Comparison of ENCODE assay signal across 12 cellular contexts in the genomic region with DNA sequence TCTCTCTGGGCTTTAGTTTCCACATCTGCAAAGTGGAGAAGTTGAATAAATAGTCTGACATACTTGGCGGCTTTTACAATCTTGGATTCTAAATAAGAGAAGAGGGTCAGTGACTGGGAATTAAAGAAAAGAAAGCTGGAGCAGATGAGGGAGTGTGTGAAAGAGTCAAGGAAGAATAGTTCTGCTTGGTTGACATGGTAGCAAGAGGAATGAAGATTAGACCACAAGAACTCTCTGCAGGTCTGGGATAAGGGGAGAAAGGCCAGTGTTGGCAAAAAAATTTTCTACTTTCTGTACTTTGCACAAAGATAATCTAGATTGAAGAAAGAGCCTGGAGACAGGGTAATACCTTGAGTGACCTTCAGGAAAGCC. TPM values are rescaled to one million over a fixed set of nuclear protein-coding genes. Genes with fewer than 3 reads are reported as not detected.
DNase-seq lines count a peak whose midpoint lies in the region; ATAC-seq and TF ChIP-seq lines count a peak whose summit lies in the region.
"Had no signal": no experiment of that assay in that cellular context is flagged by ENCODE, and none has a peak within 500 bp of the region (broad histone marks: within the 10 kb centered on the region; RNA-seq: fewer than 3 reads in every experiment).

No MANE protein-coding gene starts in this region.

- H3K36me3 Mint-ChIP-seq in CD4-positive, CD25-positive, alpha-beta regulatory T cell = peaks cover 42% of the 10 kb centered on the region
- peaks cover 21% of the 10 kb centered on the region for H3K36me3 Mint-ChIP-seq in IgD-negative memory B cell
- H3K36me3 Mint-ChIP-seq in activated naive CD8-positive, alpha-beta T cell = peaks cover 11% of the 10 kb centered on the region
- peaks cover 3 to 64% (median 24%) of the 10 kb centered on the region in 5 donors for H3K36me3 Mint-ChIP-seq in naive thymus-derived CD4-positive, alpha-beta T cell

- no TSS peak for BruUV-seq in mammary epithelial cell (replicated peaks; lab: Mats Ljungman, UMichigan)

- H3K27me3 ChIP-seq in CD4-positive, CD25-positive, alpha-beta regulatory T cell (ENCODE audit: control insufficient read depth, insufficient read depth, low read length) = no peaks in the 10 kb centered on the region
- no peaks in the 10 kb centered on the region for H3K27me3 ChIP-seq in naive thymus-derived CD4-positive, alpha-beta T cell (ENCODE audit: control insufficient read depth in 2 of 2, insufficient read depth in 2 of 2, low read length in 2 of 2)
- H3K27me3 ChIP-seq in mammary epithelial cell (ENCODE audit: insufficient read depth, low read length) = no peaks in the 10 kb centered on the region

- H4K20me1 ChIP-seq in mammary epithelial cell (ENCODE audit: insufficient read depth, low read length) = no peaks in the 10 kb centered on the region

- H3K4me3 Mint-ChIP-seq in CD4-positive, CD25-positive, alpha-beta regulatory T cell = peak overlapping the region; percentile 77 to 91 (median 86)
- H3K4me3 Mint-ChIP-seq in IgD-negative memory B cell = peak overlapping the region; percentile 73 to 91 (median 84)
- peak overlapping the region; percentile 62 for H3K4me3 Mint-ChIP-seq in activated naive CD8-positive, alpha-beta T cell
- peak overlapping the region; percentile 65 to 90 (median 76) for H3K4me3 Mint-ChIP-seq in naive thymus-derived CD4-positive, alpha-beta T cell

- CTCF ChIA-PET in naive thymus-derived CD4-positive, alpha-beta T cell (lab: Charles Lee) = interaction anchor here (0.9 to 10.2 kb wide), 5 partner anchors 10 to 135 kb away, joined by 3 to 88 read pairs (median 4); a partner anchor contains a TSS
- CTCF ChIA-PET in mammary epithelial cell (lab: Charles Lee; ENCODE audit: low non-redundant PET) = no interaction called here

- H3K27ac ChIP-seq in CD4-positive, CD25-positive, alpha-beta regulatory T cell (ENCODE audit: insufficient read depth, low read length, poor library complexity, severe bottlenecking) = peak overlapping the region; percentile 76
- H3K27ac ChIP-seq in naive thymus-derived CD4-positive, alpha-beta T cell (ENCODE audit: low read depth, low read length) = peak overlapping the region; percentile 75
- H3K27ac ChIP-seq in mammary epithelial cell (ENCODE audit: insufficient read depth, low read depth, low read length) = no peak overlapping the region
- H3K27ac ChIP-seq: HL-60 had no signal

- POLR2A ChIA-PET in naive thymus-derived CD4-positive, alpha-beta T cell (lab: Charles Lee) = interaction anchor here (0.7 to 10.4 kb wide), 7 partner anchors 8 to 107 kb away, joined by 3 to 217 read pairs (median 8); a partner anchor contains a TSS

- dilution Hi-C loops in mammary epithelial cell (cut with HindIII; ENCODE audit: low sequenced_read_pairs) = no loop called here

- no peaks in the 10 kb centered on the region for H3K79me2 ChIP-seq in mammary epithelial cell (ENCODE audit: insufficient read depth, low read length)

- peaks cover 18 to 90% (median 50%) of the 10 kb centered on the region in 4 donors for H3K4me1 Mint-ChIP-seq in CD4-positive, CD25-positive, alpha-beta regulatory T cell
- H3K4me1 Mint-ChIP-seq in IgD-negative memory B cell = peaks cover 37 to 57% (median 56%) of the 10 kb centered on the region in 3 donors
- H3K4me1 Mint-ChIP-seq in activated naive CD8-positive, alpha-beta T cell (ENCODE audit: low read depth) = peaks cover 75% of the 10 kb centered on the region
- H3K4me1 Mint-ChIP-seq in naive thymus-derived CD4-positive, alpha-beta T cell = peaks cover 58 to 90% (median 77%) of the 10 kb centered on the region in 7 donors

- H3K4me2 ChIP-seq in mammary epithelial cell (ENCODE audit: insufficient read depth, low read depth, low read length) = no peak overlapping the region

- 100% methylated on average over 1 of the region's 1 CpG for WGBS in mammary epithelial cell (ENCODE audit: low coverage, missing lambda C conversion rate)

- no peak overlapping the region for H2AFZ ChIP-seq in mammary epithelial cell (ENCODE audit: low read depth, low read length)

- peaks cover 81% of the 10 kb centered on the region for H3K4me1 ChIP-seq in CD4-positive, CD25-positive, alpha-beta regulatory T cell (ENCODE audit: control insufficient read depth, insufficient read depth, low read length, poor library complexity, severe bottlenecking)
- H3K4me1 ChIP-seq in naive thymus-derived CD4-positive, alpha-beta T cell (ENCODE audit: control insufficient read depth in 2 of 2, insufficient read depth in 2 of 2, low read length in 2 of 2) = peaks cover 70 to 92% of the 10 kb centered on the region in 2 donors
- peaks cover 13% of the 10 kb centered on the region for H3K4me1 ChIP-seq in mammary epithelial cell (ENCODE audit: insufficient read depth, low read length)

- peak overlapping the region; percentile 92 to 99 (median 94) for H3K27ac Mint-ChIP-seq in CD4-positive, CD25-positive, alpha-beta regulatory T cell
- peak overlapping the region; percentile 53 to 96 (median 90) for H3K27ac Mint-ChIP-seq in IgD-negative memory B cell
- peak overlapping the region; percentile 92 for H3K27ac Mint-ChIP-seq in activated naive CD8-positive, alpha-beta T cell
- peak overlapping the region; percentile 82 to 95 (median 92) for H3K27ac Mint-ChIP-seq in naive thymus-derived CD4-positive, alpha-beta T cell

- peaks cover 22% of the 10 kb centered on the region for H3K36me3 ChIP-seq in CD4-positive, CD25-positive, alpha-beta regulatory T cell (ENCODE audit: control insufficient read depth, insufficient read depth, low read length)
- H3K36me3 ChIP-seq in naive thymus-derived CD4-positive, alpha-beta T cell (ENCODE audit: control insufficient read depth in 2 of 3, insufficient read depth in 3 of 3, low read length in 3 of 3) = peaks cover 18 to 21% (median 21%) of the 10 kb centered on the region in 3 experiments
- no peaks in the 10 kb centered on the region for H3K36me3 ChIP-seq in mammary epithelial cell (ENCODE audit: insufficient read depth, low read length)

- intact Hi-C loops in naive thymus-derived CD4-positive, alpha-beta T cell (cut with micrococcal nuclease) = no loop called here
- intact Hi-C loops in mammary epithelial cell (cut with micrococcal nuclease) = no loop called here

- H3K27me3 Mint-ChIP-seq in CD4-positive, CD25-positive, alpha-beta regulatory T cell = no peaks in the 10 kb centered on the region
- peaks cover 2% of the 10 kb centered on the region for H3K27me3 Mint-ChIP-seq in IgD-negative memory B cell
- H3K27me3 Mint-ChIP-seq in activated naive CD8-positive, alpha-beta T cell = no peaks in the 10 kb centered on the region
- no peaks in the 10 kb centered on the region for H3K27me3 Mint-ChIP-seq in naive thymus-derived CD4-positive, alpha-beta T cell

- H3K9me3 ChIP-seq in CD4-positive, CD25-positive, alpha-beta regulatory T cell (ENCODE audit: control insufficient read depth in 2 of 2, low read length in 2 of 2) = no peaks in the 10 kb centered on the region
- H3K9me3 ChIP-seq in naive thymus-derived CD4-positive, alpha-beta T cell (ENCODE audit: control insufficient read depth in 2 of 3, low read length in 3 of 3) = no peaks in the 10 kb centered on the region
- no peaks in the 10 kb centered on the region for H3K9me3 ChIP-seq in mammary epithelial cell (replicated peaks; ENCODE audit: insufficient read depth, low read length)

- no peak overlapping the region for H3K9ac ChIP-seq in mammary epithelial cell (ENCODE audit: insufficient read depth, low read length)

- no peak for ATAC-seq in CD4-positive, CD25-positive, alpha-beta regulatory T cell (ENCODE audit: low read depth in 2 of 2)
- ATAC-seq in naive thymus-derived CD4-positive, alpha-beta T cell = no peak
- ATAC-seq in GM18858 (IDR thresholded peaks at IDR 0.05; ENCODE audit: unreplicated experiment) = no peak

- H3K9me3 Mint-ChIP-seq in CD4-positive, CD25-positive, alpha-beta regulatory T cell = no peaks in the 10 kb centered on the region
- H3K9me3 Mint-ChIP-seq in IgD-negative memory B cell = no peaks in the 10 kb centered on the region
- H3K9me3 Mint-ChIP-seq in activated naive CD8-positive, alpha-beta T cell (ENCODE audit: low read depth) = no peaks in the 10 kb centered on the region
- H3K9me3 Mint-ChIP-seq in naive thymus-derived CD4-positive, alpha-beta T cell = peaks cover 0 to 2% (median 0%) of the 10 kb centered on the region in 11 donors

- DNase-seq in CD4-positive, CD25-positive, alpha-beta regulatory T cell = no peak
- no peak for DNase-seq in naive thymus-derived CD4-positive, alpha-beta T cell
- DNase-seq in NCI-H2171 (lab: John Stamatoyannopoulos, UW) (no peak), A172 (ENCODE audit: low spot score) (no peak), mammary epithelial cell (no peak)
- DNase-seq: DMS79, glutamatergic neuron, NCI-H446 had no signal

- in situ Hi-C loops in mammary epithelial cell (cut with MboI; ENCODE audit: low sequenced_read_pairs in 2 of 2) = no loop called here

- no peak for TF ChIP-seq CTCF in mammary epithelial cell (conservative IDR thresholded peaks at IDR 0.05 in 1 of 2, IDR thresholded peaks at IDR 0.05 in 1 of 2; ENCODE audit: extremely low read depth in 1 of 2, insufficient read depth in 1 of 2, low read depth in 1 of 2, low read length in 2 of 2)

- H3K4me3 ChIP-seq in CD4-positive, CD25-positive, alpha-beta regulatory T cell (ENCODE audit: low read depth, low read length) = peak overlapping the region; percentile 55
- peak overlapping the region; percentile 21 for H3K4me3 ChIP-seq in naive thymus-derived CD4-positive, alpha-beta T cell (ENCODE audit: low read length)
- H3K4me3 ChIP-seq in mammary epithelial cell (replicated peaks in 1 of 3; ENCODE audit: insufficient read depth in 1 of 3, low read depth in 2 of 3, low read length in 3 of 3) = no peak overlapping the region

RNA-seq across cellular contexts. Expression of a gene that starts 5.9 kb away (rescaled TPM):
- 297 TPM for total RNA-seq in CD4-positive, CD25-positive, alpha-beta regulatory T cell
- polyA plus RNA-seq in CD4-positive, CD25-positive, alpha-beta regulatory T cell = 100 to 1,000 TPM; 279 to 382 (median 330) TPM
- 238 TPM for polyA plus RNA-seq in IgD-negative memory B cell
- total RNA-seq in naive thymus-derived CD4-positive, alpha-beta T cell = 100 to 1,000 TPM; 208 to 760 (median 408) TPM
- 100 to 1,000 TPM; 191 to 205 TPM for polyA plus RNA-seq in naive thymus-derived CD4-positive, alpha-beta T cell
- 0.09 and 2.1 TPM in 2 replicates for total RNA-seq in A172 (2014; rRNA removed; shearing (Covaris generic))
- 1 to 10 TPM; 1.8 to 3.5 TPM for total RNA-seq in mammary epithelial cell
- polyA plus RNA-seq in mammary epithelial cell = 0.33 TPM
- 7.1 TPM for polyA minus RNA-seq in mammary epithelial cell

RNA-seq across cellular contexts. Expression of a gene that starts 20.4 kb away (rescaled TPM):
- 68.0 TPM for total RNA-seq in CD4-positive, CD25-positive, alpha-beta regulatory T cell
- 1 to 10 TPM; 1.2 to 2.3 (median 1.6) TPM for polyA plus RNA-seq in CD4-positive, CD25-positive, alpha-beta regulatory T cell
- polyA plus RNA-seq in IgD-negative memory B cell = 0.58 TPM
- 10 to 100 TPM; 34.1 to 76.3 (median 69.1) TPM for total RNA-seq in naive thymus-derived CD4-positive, alpha-beta T cell
- 1 to 10 TPM; 1.3 to 2.1 TPM for polyA plus RNA-seq in naive thymus-derived CD4-positive, alpha-beta T cell
- total RNA-seq in A172 (2014; rRNA removed; shearing (Covaris generic)) = 2.6 and 9.2 TPM in 2 replicates
- 10 to 100 TPM; 10.2 to 22.1 TPM for total RNA-seq in mammary epithelial cell
- 7.8 TPM for polyA plus RNA-seq in mammary epithelial cell
- polyA minus RNA-seq in mammary epithelial cell = 12.7 TPM

RNA-seq across cellular contexts. Expression of a gene that starts 20.6 kb away (rescaled TPM):
- total RNA-seq in CD4-positive, CD25-positive, alpha-beta regulatory T cell = 32.6 TPM
- 1 to 10 TPM; 2.3 to 3.1 (median 2.7) TPM for polyA plus RNA-seq in CD4-positive, CD25-positive, alpha-beta regulatory T cell
- polyA plus RNA-seq in IgD-negative memory B cell = 5.0 TPM
- 100 to 1,000 TPM in 2 of 5 experiments, 10 to 100 TPM in 3; 37.2 to 135 (median 49.5) TPM for total RNA-seq in naive thymus-derived CD4-positive, alpha-beta T cell
- 1 to 10 TPM; 3.6 to 3.8 TPM for polyA plus RNA-seq in naive thymus-derived CD4-positive, alpha-beta T cell
- 3.0 and 15.2 TPM in 2 replicates for total RNA-seq in A172 (2014; rRNA removed; shearing (Covaris generic))
- 10 to 100 TPM; 10.0 to 30.9 TPM for total RNA-seq in mammary epithelial cell
- 5.9 TPM for polyA plus RNA-seq in mammary epithelial cell
- 33.1 TPM for polyA minus RNA-seq in mammary epithelial cell

RNA-seq across cellular contexts. Expression of a gene that starts 30.9 kb away (rescaled TPM):
- 16.8 TPM for total RNA-seq in CD4-positive, CD25-positive, alpha-beta regulatory T cell
- 1 to 10 TPM; 1.5 to 5.1 (median 2.4) TPM for polyA plus RNA-seq in CD4-positive, CD25-positive, alpha-beta regulatory T cell
- 4.8 TPM for polyA plus RNA-seq in IgD-negative memory B cell
- total RNA-seq in naive thymus-derived CD4-positive, alpha-beta T cell = 10 to 100 TPM; 22.4 to 73.1 (median 57.4) TPM
- polyA plus RNA-seq in naive thymus-derived CD4-positive, alpha-beta T cell = 10 to 100 TPM in 1 of 2 donors, 1 to 10 TPM in 1; 6.4 to 17.2 TPM
- 19.2 and 25.0 TPM in 2 replicates for total RNA-seq in A172 (2014; rRNA removed; shearing (Covaris generic))
- 10 to 100 TPM; 33.5 to 79.0 TPM for total RNA-seq in mammary epithelial cell
- polyA plus RNA-seq in mammary epithelial cell = 36.3 TPM
- 56.8 TPM for polyA minus RNA-seq in mammary epithelial cell

Comparison
In these comparisons a context has a peak if more than half of its experiments do, and no peak if none do; other contexts are left out.
1. H3K4me3 ChIP-seq: peak in CD4-positive, CD25-positive, alpha-beta regulatory T cell (single experiment) and naive thymus-derived CD4-positive, alpha-beta T cell (single experiment); none in mammary epithelial cell (0 of 3).
2. RNA of a gene that starts 5.9 kb away (total RNA-seq): 208 to 760 TPM in naive thymus-derived CD4-positive, alpha-beta T cell and 297 TPM in CD4-positive, CD25-positive, alpha-beta regulatory T cell (single experiment); 1.8 to 3.5 TPM in mammary epithelial cell and 0.09 to 2.1 TPM in A172; every median in the first group is over 10 times any median in the second.
3. Peak in every context shown above with its lines, with median percentiles within 50 percentile points of each other: H3K27ac Mint-ChIP-seq and H3K4me3 Mint-ChIP-seq.